1 cellular context compared by ENCODE assay signal in genomic region chr11:112132737-112133136, GRCh38.
TF ChIP-seq lines count a peak whose summit lies in the region.

No MANE protein-coding gene starts in this region.

TF ChIP-seq in IMR-90, 13 proteins besides CTCF, POLR2A, EP300 and RAD21:
- TF ChIP-seq RCOR1 (IDR thresholded peaks at IDR 0.05; ENCODE audit: insufficient replicate concordance, low read length), result no peak
- no peak for TF ChIP-seq BHLHE40 (IDR thresholded peaks at IDR 0.05; ENCODE audit: low read depth, low read length)
- no peak for TF ChIP-seq SMC3 (IDR thresholded peaks at IDR 0.05; ENCODE audit: low read depth, low read length)
- TF ChIP-seq NFE2L2 (IDR thresholded peaks at IDR 0.05; ENCODE audit: low read depth, low read length), result no peak
- no peak for TF ChIP-seq MAFK (IDR thresholded peaks at IDR 0.05; ENCODE audit: low read depth, low read length)
- TF ChIP-seq RFX5 (IDR thresholded peaks at IDR 0.05; ENCODE audit: low read depth, low read length), result no peak
- no peak for TF ChIP-seq CHD1 (IDR thresholded peaks at IDR 0.05; ENCODE audit: low read depth, low read length)
- TF ChIP-seq CEBPB (IDR thresholded peaks at IDR 0.05; ENCODE audit: low read depth, low read length), result no peak
- TF ChIP-seq FOS (IDR thresholded peaks at IDR 0.05; ENCODE audit: low read depth, low read length), result no peak
- no peak for TF ChIP-seq MAZ (IDR thresholded peaks at IDR 0.05; ENCODE audit: borderline replicate concordance, low read depth, low read length)
- TF ChIP-seq USF2 (IDR thresholded peaks at IDR 0.05; ENCODE audit: low read depth, low read length), result no peak
- TF ChIP-seq MXI1 (IDR thresholded peaks at IDR 0.05; ENCODE audit: borderline replicate concordance, low read depth, low read length), result no peak
- TF ChIP-seq, protein P1, sequence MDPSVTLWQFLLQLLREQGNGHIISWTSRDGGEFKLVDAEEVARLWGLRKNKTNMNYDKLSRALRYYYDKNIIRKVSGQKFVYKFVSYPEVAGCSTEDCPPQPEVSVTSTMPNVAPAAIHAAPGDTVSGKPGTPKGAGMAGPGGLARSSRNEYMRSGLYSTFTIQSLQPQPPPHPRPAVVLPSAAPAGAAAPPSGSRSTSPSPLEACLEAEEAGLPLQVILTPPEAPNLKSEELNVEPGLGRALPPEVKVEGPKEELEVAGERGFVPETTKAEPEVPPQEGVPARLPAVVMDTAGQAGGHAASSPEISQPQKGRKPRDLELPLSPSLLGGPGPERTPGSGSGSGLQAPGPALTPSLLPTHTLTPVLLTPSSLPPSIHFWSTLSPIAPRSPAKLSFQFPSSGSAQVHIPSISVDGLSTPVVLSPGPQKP (IDR thresholded peaks at IDR 0.05; ENCODE audit: borderline replicate concordance, low read depth, low read length), result no peak
